8 cellular contexts compared by ENCODE assay signal in genomic region chr14:34555583-34556496, GRCh38. TPM values are rescaled to one million over a fixed set of nuclear protein-coding genes. Genes with fewer than 3 reads are reported as not detected.
DNase-seq lines count a peak whose midpoint lies in the region; ATAC-seq and TF ChIP-seq lines count a peak whose summit lies in the region.
"Not testable (repeated sequence)": the region's sequence is repeated elsewhere in the genome, so short reads cannot be mapped to it uniquely, and the experiment has no call there.

No MANE protein-coding gene starts in this region.

- peak; percentile 75 for ATAC-seq in GM18498 (IDR thresholded peaks at IDR 0.05; ENCODE audit: unreplicated experiment)
- ATAC-seq in GM19328 (IDR thresholded peaks at IDR 0.05; ENCODE audit: unreplicated experiment) = peak; percentile 73
- peak; percentile 79 for ATAC-seq in GM21723 (IDR thresholded peaks at IDR 0.05; ENCODE audit: unreplicated experiment)
- peak; percentile 64 for ATAC-seq in HG02973 (IDR thresholded peaks at IDR 0.05; ENCODE audit: unreplicated experiment)
- peak; percentile 54 for ATAC-seq in HG03457 (IDR thresholded peaks at IDR 0.05; ENCODE audit: unreplicated experiment)
- ATAC-seq in activated CD8-positive, alpha-beta T cell treated with anti-CD3 and anti-CD28 coated beads for 36 hours = peak; percentile 80
- peak; percentile 80 to 88 (median 84) for ATAC-seq in heart left ventricle
- ATAC-seq in gastrocnemius medialis = peak; percentile 85 to 88

- no CpG with 5 or more reads among the region's 49 CpGs for WGBS in heart left ventricle, 4 donors

- H3K4me1 ChIP-seq in heart left ventricle, gastrocnemius medialis: not testable (repeated sequence)

- TF ChIP-seq POLR2A in heart left ventricle (IDR thresholded peaks at IDR 0.05); gastrocnemius medialis (IDR thresholded peaks at IDR 0.05): not testable (repeated sequence)

- not testable (repeated sequence) for H3K36me3 Mint-ChIP-seq in activated CD8-positive, alpha-beta T cell treated with anti-CD3 and anti-CD28 coated beads for 36 hours (ENCODE audit: low read depth)

- H3K4me1 Mint-ChIP-seq in activated CD8-positive, alpha-beta T cell treated with anti-CD3 and anti-CD28 coated beads for 36 hours (ENCODE audit: low read depth) = peaks cover 16% of the 10 kb centered on the region

- not testable (repeated sequence) for H3K9me3 ChIP-seq in heart left ventricle, gastrocnemius medialis

- not testable (repeated sequence) for H3K4me3 Mint-ChIP-seq in activated CD8-positive, alpha-beta T cell treated with anti-CD3 and anti-CD28 coated beads for 36 hours

- in situ Hi-C loops in gastrocnemius medialis (cut with MboI; ENCODE audit: low sequenced_read_pairs in 4 of 4) = not testable (repeated sequence)

- H3K9me3 Mint-ChIP-seq in activated CD8-positive, alpha-beta T cell treated with anti-CD3 and anti-CD28 coated beads for 36 hours = not testable (repeated sequence)

- intact Hi-C loops in activated CD8-positive, alpha-beta T cell treated with anti-CD3 and anti-CD28 coated beads for 36 hours (cut with micrococcal nuclease); heart left ventricle (cut with DNase I); gastrocnemius medialis (cut with DNase I; ENCODE audit: low total_unique reads): not testable (repeated sequence)

- POLR2A ChIA-PET in activated CD8-positive, alpha-beta T cell treated with anti-CD3 and anti-CD28 coated beads for 36 hours (lab: Charles Lee) = not testable (repeated sequence)

- H3K27me3 ChIP-seq in heart left ventricle, gastrocnemius medialis: not testable (repeated sequence)

- H3K27ac Mint-ChIP-seq in activated CD8-positive, alpha-beta T cell treated with anti-CD3 and anti-CD28 coated beads for 36 hours = not testable (repeated sequence)

- not testable (repeated sequence) for H3K27ac ChIP-seq in heart left ventricle, gastrocnemius medialis

- not testable (repeated sequence) for H3K36me3 ChIP-seq in heart left ventricle, gastrocnemius medialis

- H3K4me3 ChIP-seq in heart left ventricle, gastrocnemius medialis: not testable (repeated sequence)

- CTCF ChIA-PET in activated CD8-positive, alpha-beta T cell treated with anti-CD3 and anti-CD28 coated beads for 36 hours (lab: Charles Lee) = not testable (repeated sequence)

- DNase-seq in activated CD8-positive, alpha-beta T cell treated with anti-CD3 and anti-CD28 coated beads for 36 hours; heart left ventricle; gastrocnemius medialis: not testable (repeated sequence)

- H3K27me3 Mint-ChIP-seq in activated CD8-positive, alpha-beta T cell treated with anti-CD3 and anti-CD28 coated beads for 36 hours = not testable (repeated sequence)

- TF ChIP-seq CTCF in activated CD8-positive, alpha-beta T cell treated with anti-CD3 and anti-CD28 coated beads for 36 hours (IDR thresholded peaks at IDR 0.05); heart left ventricle (IDR thresholded peaks at IDR 0.05); gastrocnemius medialis (IDR thresholded peaks at IDR 0.05 in 4 of 5, conservative IDR thresholded peaks at IDR 0.05 in 1 of 5): not testable (repeated sequence)

RNA-seq across cellular contexts. Expression of gene EAPP, which starts 16.3 kb away (rescaled TPM):
- total RNA-seq in activated CD8-positive, alpha-beta T cell treated with anti-CD3 and anti-CD28 coated beads for 36 hours = 10 to 100 TPM; 29.9 to 32.0 TPM
- total RNA-seq in heart left ventricle (10 to 100 TPM; 11.4 to 28.5 (median 19.4) TPM), gastrocnemius medialis (10 to 100 TPM; 25.6 to 35.7 (median 28.0) TPM)
- 10 to 100 TPM; 19.8 to 22.2 TPM for polyA plus RNA-seq in heart left ventricle
